ENCODE assay signal across 9 cellular contexts in the genomic region with DNA sequence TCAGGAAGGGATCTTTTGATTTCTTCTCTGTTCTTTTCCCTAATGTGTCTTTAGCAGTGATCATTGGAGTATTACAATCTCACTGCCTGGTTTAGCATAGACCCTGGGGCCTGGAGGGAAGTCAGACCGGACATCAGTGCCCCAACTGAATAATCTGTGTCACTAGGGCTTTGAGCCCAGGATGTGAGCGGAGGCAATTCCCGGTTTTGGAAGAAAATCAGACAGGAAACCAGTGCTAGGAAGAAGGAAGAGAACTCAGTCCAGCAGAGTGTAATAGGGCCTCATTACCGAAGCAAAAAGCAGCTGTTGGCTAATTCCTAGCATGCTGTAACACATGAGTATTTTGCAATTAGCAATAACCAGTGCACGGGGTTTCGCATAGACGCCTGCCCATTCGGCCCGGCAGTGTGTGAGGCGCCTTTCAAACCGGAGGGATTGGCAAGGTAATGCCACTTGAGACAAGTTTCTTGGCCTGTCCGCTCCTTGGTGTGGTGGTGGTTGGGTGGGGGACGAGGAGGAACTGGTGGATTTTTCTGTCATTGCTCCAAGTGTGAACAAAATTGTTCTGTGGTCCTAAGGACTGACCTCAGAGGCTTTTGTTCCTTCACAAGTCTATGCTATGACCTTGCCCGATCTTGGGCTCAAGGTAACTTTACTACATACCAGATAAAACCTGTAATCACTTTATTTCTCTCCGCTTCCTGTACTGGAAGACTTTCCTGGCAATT. TPM values are rescaled to one million over a fixed set of nuclear protein-coding genes. Genes with fewer than 3 reads are reported as not detected.
DNase-seq lines count a peak whose midpoint lies in the region; TF ChIP-seq lines count a peak whose summit lies in the region.
"Had no signal": no experiment of that assay in that cellular context is flagged by ENCODE, and none has a peak within 500 bp of the region (broad histone marks: within the 10 kb centered on the region; RNA-seq: fewer than 3 reads in every experiment).

No MANE protein-coding gene starts in this region.

- H2AFZ ChIP-seq in osteoblast (ENCODE audit: low read length) = no peak overlapping the region

- H3K9me3 Mint-ChIP-seq in CD8-positive, alpha-beta memory T cell = peaks cover 0 to 2% (median 2%) of the 10 kb centered on the region in 5 donors
- no peaks in the 10 kb centered on the region for H3K9me3 Mint-ChIP-seq in activated naive CD4-positive, alpha-beta T cell treated with anti-CD3 and anti-CD28 coated beads for 36 hours
- H3K9me3 Mint-ChIP-seq: activated naive CD4-positive, alpha-beta T cell treated with anti-CD3 and anti-CD28 coated beads, Interleukin-2, amount 50 U/mL, for 72 hours had no signal

- H3K4me2 ChIP-seq in osteoblast (ENCODE audit: insufficient read depth, low read length) = peak overlapping the region; percentile 90

- peaks cover 77% of the 10 kb centered on the region for H3K79me2 ChIP-seq in osteoblast (ENCODE audit: insufficient read depth, low read length)

- CTCF ChIA-PET in CD8-positive, alpha-beta memory T cell (lab: Charles Lee) = interaction anchor here (1.1 kb wide), 1 partner anchor 623 kb away, joined by 3 read pairs; no protein-coding TSS in a partner anchor
- CTCF ChIA-PET in activated naive CD4-positive, alpha-beta T cell treated with anti-CD3 and anti-CD28 coated beads for 36 hours (lab: Charles Lee) = no interaction called here

- H3K4me3 Mint-ChIP-seq in CD8-positive, alpha-beta memory T cell = no peak overlapping the region
- H3K4me3 Mint-ChIP-seq in activated naive CD4-positive, alpha-beta T cell treated with anti-CD3 and anti-CD28 coated beads for 36 hours = no peak overlapping the region

- H3K27ac Mint-ChIP-seq in CD8-positive, alpha-beta memory T cell = no peak overlapping the region
- H3K27ac Mint-ChIP-seq in activated naive CD4-positive, alpha-beta T cell treated with anti-CD3 and anti-CD28 coated beads for 36 hours = no peak overlapping the region
- H3K27ac Mint-ChIP-seq: activated naive CD4-positive, alpha-beta T cell treated with anti-CD3 and anti-CD28 coated beads, Interleukin-2, amount 50 U/mL, for 72 hours had no signal

- H3K4me1 ChIP-seq in CD8-positive, alpha-beta memory T cell (ENCODE audit: insufficient read depth, low read length) = peaks cover 25% of the 10 kb centered on the region
- H3K4me1 ChIP-seq in osteoblast (ENCODE audit: insufficient read depth, low read length) = peaks cover 44% of the 10 kb centered on the region

- DNase-seq in CD8-positive, alpha-beta memory T cell = peak in 1 of 5 donors; percentile 46
- DNase-seq in NOMO-1 treated with DMSO at 0.1 percent for 48 hours (lab: John Stamatoyannopoulos, UW; ENCODE audit: unreplicated experiment) (peak; percentile 72), epithelial cell of proximal tubule (ENCODE audit: low read depth) (no peak), osteoblast (ENCODE audit: insufficient read length, low spot score, missing footprints) (peak; percentile 83), germinal center (ENCODE audit: low spot score) (no peak), iPS-NIHi11 (ENCODE audit: low spot score) (no peak)
- DNase-seq in activated CD8-positive, alpha-beta memory T cell treated with anti-CD3 and anti-CD28 coated beads for 24 hours = no peak
- DNase-seq in activated naive CD4-positive, alpha-beta T cell treated with anti-CD3 and anti-CD28 coated beads for 36 hours = no peak

- intact Hi-C loops in activated naive CD4-positive, alpha-beta T cell treated with anti-CD3 and anti-CD28 coated beads for 36 hours (cut with micrococcal nuclease) = loop anchor here (2.0 to 10.0 kb wide), 6 partner anchors 241 to 719 kb away; a partner anchor contains a TSS

- H4K20me1 ChIP-seq in osteoblast (ENCODE audit: insufficient read depth, low read length) = peaks cover 61% of the 10 kb centered on the region

- no peaks in the 10 kb centered on the region for H3K27me3 ChIP-seq in CD8-positive, alpha-beta memory T cell (ENCODE audit: insufficient read depth, low read length, poor library complexity, severe bottlenecking)
- no peaks in the 10 kb centered on the region for H3K27me3 ChIP-seq in osteoblast (ENCODE audit: insufficient read depth, low read length)

- POLR2A ChIA-PET in CD8-positive, alpha-beta memory T cell (lab: Charles Lee) = interaction anchor here (0.7 to 1.0 kb wide), 2 partner anchors 15 to 23 kb away, joined by 3 to 5 read pairs; no protein-coding TSS in a partner anchor

- peak overlapping the region; percentile 56 for H3K4me3 ChIP-seq in CD8-positive, alpha-beta memory T cell (ENCODE audit: low read length)
- H3K4me3 ChIP-seq in epithelial cell of proximal tubule (ENCODE audit: low read depth, low read length) (peak overlapping the region; percentile 77), osteoblast (ENCODE audit: insufficient read depth, low read length) (peak overlapping the region; percentile 90)

- peaks cover 0 to 6% of the 10 kb centered on the region in 2 donors for H3K27me3 Mint-ChIP-seq in CD8-positive, alpha-beta memory T cell
- H3K27me3 Mint-ChIP-seq in activated naive CD4-positive, alpha-beta T cell treated with anti-CD3 and anti-CD28 coated beads for 36 hours (ENCODE audit: low read depth) = no peaks in the 10 kb centered on the region

- H3K36me3 ChIP-seq in CD8-positive, alpha-beta memory T cell (ENCODE audit: insufficient read depth, low read length) = peaks cover 4% of the 10 kb centered on the region
- peaks cover 55% of the 10 kb centered on the region for H3K36me3 ChIP-seq in osteoblast (ENCODE audit: insufficient read depth, low read length)

- peaks cover 28 to 41% (median 32%) of the 10 kb centered on the region in 3 donors for H3K4me1 Mint-ChIP-seq in CD8-positive, alpha-beta memory T cell
- peaks cover 32% of the 10 kb centered on the region for H3K4me1 Mint-ChIP-seq in activated naive CD4-positive, alpha-beta T cell treated with anti-CD3 and anti-CD28 coated beads for 36 hours (ENCODE audit: low read depth)

- H3K27ac ChIP-seq in CD8-positive, alpha-beta memory T cell (ENCODE audit: low read depth, low read length) = peak overlapping the region; percentile 0
- peak overlapping the region; percentile 96 for H3K27ac ChIP-seq in osteoblast (ENCODE audit: low read depth, low read length)

- H3K36me3 Mint-ChIP-seq in CD8-positive, alpha-beta memory T cell = peaks cover 0 to 30% (median 0%) of the 10 kb centered on the region in 3 donors
- H3K36me3 Mint-ChIP-seq in activated naive CD4-positive, alpha-beta T cell treated with anti-CD3 and anti-CD28 coated beads for 36 hours (ENCODE audit: low read depth) = peaks cover 22% of the 10 kb centered on the region

- no peaks in the 10 kb centered on the region for H3K9me3 ChIP-seq in CD8-positive, alpha-beta memory T cell (ENCODE audit: low read length)
- no peaks in the 10 kb centered on the region for H3K9me3 ChIP-seq in osteoblast (ENCODE audit: low read depth, low read length)

- TF ChIP-seq CTCF in epithelial cell of proximal tubule (conservative IDR thresholded peaks at IDR 0.05; ENCODE audit: low read depth, low read length) (no peak), osteoblast (IDR thresholded peaks at IDR 0.05; ENCODE audit: extremely low read depth, low read depth, low read length) (no peak)

RNA-seq across cellular contexts. Expression of a gene that starts 2.8 kb away (rescaled TPM):
- total RNA-seq in CD8-positive, alpha-beta memory T cell = 10 to 100 TPM; 46.2 to 47.3 TPM
- polyA plus RNA-seq in CD8-positive, alpha-beta memory T cell = 14.1 TPM
- total RNA-seq in epithelial cell of proximal tubule = 91.8 and 103 TPM in 2 replicates
- total RNA-seq in osteoblast = 64.5 and 86.9 TPM in 2 replicates
- 100 to 1,000 TPM; 102 to 110 TPM for total RNA-seq in activated naive CD4-positive, alpha-beta T cell treated with anti-CD3 and anti-CD28 coated beads for 36 hours

Comparison
In these comparisons a context has a peak if more than half of its experiments do, and no peak if none do; other contexts are left out.
1. DNase-seq: peak in NOMO-1 treated with DMSO at 0.1 percent for 48 hours (single experiment) and osteoblast (single experiment); none in epithelial cell of proximal tubule (single experiment), germinal center (single experiment), activated CD8-positive, alpha-beta memory T cell treated with anti-CD3 and anti-CD28 coated beads for 24 hours (single experiment), iPS-NIHi11 (single experiment) and activated naive CD4-positive, alpha-beta T cell treated with anti-CD3 and anti-CD28 coated beads for 36 hours (single experiment).
2. Peak in every context shown above with its lines, with median percentiles within 50 percentile points of each other: H3K4me3 ChIP-seq.